18 cellular contexts compared by ENCODE assay signal in the genomic region with DNA sequence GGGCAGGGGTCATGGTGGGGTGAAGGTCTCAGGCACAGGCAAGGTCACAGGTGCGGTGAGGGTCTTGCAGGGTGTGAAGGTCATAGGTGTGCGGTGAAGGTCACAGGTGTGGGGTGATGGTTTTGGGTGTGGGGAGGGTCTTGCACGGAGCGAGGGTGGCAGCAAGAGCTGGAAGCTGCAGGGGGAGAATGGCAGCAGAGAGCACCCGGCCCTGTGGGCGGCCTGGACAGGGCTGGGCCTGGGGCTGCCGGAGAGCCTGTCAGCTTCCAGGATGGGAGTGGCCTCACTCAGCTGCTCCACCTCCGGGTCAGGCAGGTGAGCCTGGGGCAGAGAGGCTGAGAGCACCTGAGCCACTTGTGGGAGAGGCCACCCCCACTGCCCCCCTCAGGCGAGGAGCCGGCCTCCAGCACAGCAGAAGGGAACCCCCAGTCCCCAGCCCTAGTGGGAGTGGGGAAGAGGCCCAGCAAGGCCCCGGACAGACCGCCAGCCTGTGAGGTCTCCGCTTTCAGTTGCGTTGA. TPM values are rescaled to one million over a fixed set of nuclear protein-coding genes. Genes with fewer than 3 reads are reported as not detected.
DNase-seq lines count a peak whose midpoint lies in the region; ATAC-seq, FAIRE-seq and TF ChIP-seq lines count a peak whose summit lies in the region.
"Had no signal": no experiment of that assay in that cellular context is flagged by ENCODE, and none has a peak within 500 bp of the region (broad histone marks: within the 10 kb centered on the region; RNA-seq: fewer than 3 reads in every experiment).

No MANE protein-coding gene starts in this region.

- peaks cover 3% of the 10 kb centered on the region for H3K4me1 Mint-ChIP-seq in CD14-positive monocyte
- H3K4me1 Mint-ChIP-seq: IgD-negative memory B cell had no signal

- no peak overlapping the region for H4K91ac ChIP-seq in H1 (replicated peaks; ENCODE audit: insufficient read length, low read length)

- no peak overlapping the region for H3K23ac ChIP-seq in H1 (ENCODE audit: insufficient read length)

- TF ChIP-seq EP300 in H1 (IDR thresholded peaks at IDR 0.05; ENCODE audit: borderline replicate concordance in 1 of 2, low read depth in 2 of 2, low read length in 2 of 2), result no peak

- H3K79me2 ChIP-seq in H1 (ENCODE audit: control insufficient read depth in 1 of 2, insufficient read depth in 2 of 2, low read length in 2 of 2), result no peaks in the 10 kb centered on the region

- H3K36me3 Mint-ChIP-seq in CD14-positive monocyte, result peaks cover 0 to 7% of the 10 kb centered on the region in 2 donors
- H3K36me3 Mint-ChIP-seq: activated naive CD4-positive, alpha-beta T cell treated with anti-CD3 and anti-CD28 coated beads, Interleukin-2, amount 50 U/mL, for 72 hours; IgD-negative memory B cell had no signal

- H3K27me3 ChIP-seq in H1 (replicated peaks in 1 of 4; ENCODE audit: control insufficient read depth in 3 of 4, extremely low read depth in 1 of 4, insufficient read depth in 3 of 4, low read length in 3 of 4), result no peaks in the 10 kb centered on the region
- H3K27me3 ChIP-seq in dorsolateral prefrontal cortex, result no peaks in the 10 kb centered on the region
- H3K27me3 ChIP-seq: SJSA1 had no signal

- CTCF ChIA-PET in H1 (lab: Charles Lee; ENCODE audit: partially characterized antibody), result interaction anchor here (0.6 to 2.3 kb wide), 3 partner anchors 9 to 193 kb away, joined by 3 to 7 read pairs (median 3); no protein-coding TSS in a partner anchor

- peak; percentile 34 for ATAC-seq in mucosa of descending colon

- no peak overlapping the region for H2AK5ac ChIP-seq in H1 (ENCODE audit: low read depth, low read length)

- TF ChIP-seq POLR2A in H1 (IDR thresholded peaks at IDR 0.05; ENCODE audit: control extremely low read depth in 1 of 2, low read depth in 2 of 2, low read length in 2 of 2), result no peak

- no peak overlapping the region for H3K27ac ChIP-seq in H1 (ENCODE audit: low read depth, low read length)
- H3K27ac ChIP-seq in dorsolateral prefrontal cortex, result peak overlapping the region in 6 of 59 donors; percentile 9 to 52 (median 14)
- H3K27ac ChIP-seq: SJSA1, thoracic aorta had no signal

- H3K27ac Mint-ChIP-seq in CD14-positive monocyte, result peak overlapping the region in 1 of 7 donors; percentile 44
- H3K27ac Mint-ChIP-seq: IgD-negative memory B cell had no signal

- 0 out of 4 replicates have a peak, but pooled peaks of 1 of the 2 experiments have one; percentile 2 for TF ChIP-seq RAD21 in H1 (IDR thresholded peaks at IDR 0.05 in 1 of 2, conservative IDR thresholded peaks at IDR 0.05 in 1 of 2; ENCODE audit: low read depth in 2 of 2, low read length in 2 of 2)

- DNase-seq in CD14-positive monocyte (ENCODE audit: low spot score) (peak; percentile 39), DMS79 treated with DMSO at 0.1 percent for 48 hours (lab: John Stamatoyannopoulos, UW) (peak; percentile 61), H1 (ENCODE audit: low read depth in 1 of 2, low spot score in 2 of 2) (peak in 1 of 2 experiments; percentile 29), mucosa of descending colon (peak in 2 of 3 donors; percentile 24 to 43), head of caudate nucleus (no peak), SIG-M5 (lab: John Stamatoyannopoulos, UW) (no peak), occipital lobe (lab: John Stamatoyannopoulos, UW) (no peak), dorsolateral prefrontal cortex (no peak)
- DNase-seq: activated CD4-positive, alpha-beta T cell treated with anti-CD3 and anti-CD28 coated beads, Interleukin-2, amount 50 U/mL, for 1 hour; activated T-cell treated with anti-CD3 and anti-CD28 coated beads for 4 hours; AML-193; stimulated activated CD4-positive, alpha-beta T cell treated with anti-CD3 and anti-CD28 coated beads, Interleukin-2, amount 100 ng/mL, for 48 hours had no signal

- H3K36me3 ChIP-seq in H1 (ENCODE audit: control insufficient read depth in 2 of 4, insufficient read depth in 4 of 4, low read length in 3 of 4), result no peaks in the 10 kb centered on the region
- H3K36me3 ChIP-seq in mucosa of descending colon (ENCODE audit: low read depth), result no peaks in the 10 kb centered on the region
- H3K36me3 ChIP-seq: HAP-1, SJSA1, thoracic aorta had no signal

- H2BK12ac ChIP-seq in H1 (ENCODE audit: low read depth, low read length), result 0 out of 2 replicates have a peak overlapping the region, but pooled peaks have one; percentile 27

- no peak overlapping the region for H4K5ac ChIP-seq in H1 (ENCODE audit: insufficient read length, low read depth, low read length)

- H4K20me1 ChIP-seq in H1 (replicated peaks in 1 of 2; ENCODE audit: control insufficient read depth in 1 of 2, insufficient read depth in 2 of 2, low read length in 2 of 2), result peaks cover 2 to 6% of the 10 kb centered on the region in 2 experiments

- H3K9me3 Mint-ChIP-seq in CD14-positive monocyte, result no peaks in the 10 kb centered on the region
- H3K9me3 Mint-ChIP-seq: activated naive CD4-positive, alpha-beta T cell treated with anti-CD3 and anti-CD28 coated beads, Interleukin-2, amount 50 U/mL, for 72 hours; IgD-negative memory B cell had no signal

- H2BK15ac ChIP-seq in H1 (ENCODE audit: low read length), result no peak overlapping the region

- H3K79me1 ChIP-seq in H1 (ENCODE audit: low read depth, low read length), result no peaks in the 10 kb centered on the region

- H3K14ac ChIP-seq in H1 (ENCODE audit: insufficient read length), result no peak overlapping the region

- H2BK5ac ChIP-seq in H1 (ENCODE audit: low read depth, low read length), result peak overlapping the region; percentile 60; the same call in 1 of the 2 replicates

- H3K4me3 ChIP-seq in H1 (ENCODE audit: extremely low read depth in 1 of 4, insufficient read depth in 2 of 4, low read depth in 3 of 4, low read length in 4 of 4) (no peak overlapping the region), mucosa of descending colon (no peak overlapping the region), dorsolateral prefrontal cortex (peak overlapping the region in 6 of 59 donors; percentile 7 to 24 (median 18))
- H3K4me3 ChIP-seq: HAP-1, SJSA1, thoracic aorta had no signal

- no peak overlapping the region for H3K9ac ChIP-seq in H1 (replicated peaks in 1 of 4; ENCODE audit: extremely low read depth in 1 of 4, low read depth in 3 of 4, low read length in 3 of 4)

- H3K4ac ChIP-seq in H1 (replicated peaks; ENCODE audit: insufficient read length, low read depth, low read length), result no peak overlapping the region

- no peak overlapping the region for H3K4me3 Mint-ChIP-seq in CD14-positive monocyte
- H3K4me3 Mint-ChIP-seq: IgD-negative memory B cell had no signal

- peaks cover 0 to 1% (median 0%) of the 10 kb centered on the region in 3 donors for H3K27me3 Mint-ChIP-seq in CD14-positive monocyte (ENCODE audit: low read depth in 3 of 3)
- H3K27me3 Mint-ChIP-seq: IgD-negative memory B cell had no signal

- no peak overlapping the region for H2BK120ac ChIP-seq in H1 (replicated peaks; ENCODE audit: low read depth, low read length)

- H3K9me3 ChIP-seq in H1 (ENCODE audit: insufficient read depth in 2 of 2, low read depth in 1 of 2, low read length in 1 of 2), result no peaks in the 10 kb centered on the region
- H3K9me3 ChIP-seq in mucosa of descending colon, result no peaks in the 10 kb centered on the region
- H3K9me3 ChIP-seq: HAP-1, SJSA1, thoracic aorta had no signal

- intact Hi-C loops in CD14-positive monocyte (cut with micrococcal nuclease), result no loop called here
- intact Hi-C loops in mucosa of descending colon (cut with DNase I, micrococcal nuclease), result no loop called here
- intact Hi-C loops in head of caudate nucleus (cut with DNase I), result no loop called here
- intact Hi-C loops in dorsolateral prefrontal cortex (cut with DNase I), result no loop called here

- H3K23me2 ChIP-seq in H1 (ENCODE audit: low read depth, low read length), result no peaks in the 10 kb centered on the region

- WGBS in H1 (ENCODE audit: extremely low coverage in 1 of 2, insufficient coverage in 1 of 2, insufficient read length in 1 of 2, insufficient replicate concordance in 2 of 2, low coverage in 1 of 2, low lambda C conversion rate in 2 of 2, missing lambda C conversion rate in 1 of 2), 2 experiments, result 77% methylated on average over 11 of the region's 14 CpGs; no CpG with 5 or more reads in 1 of the 2 experiments

- no peak overlapping the region for H2AFZ ChIP-seq in H1 (ENCODE audit: low read length)

- no peak for FAIRE-seq in H1 (lab: Jason Lieb, UNC)

- no peak overlapping the region for H2BK20ac ChIP-seq in H1 (ENCODE audit: low read length)

- no peak overlapping the region; a peak in 1 of 4 replicates for H3K4me2 ChIP-seq in H1 (ENCODE audit: insufficient read depth in 1 of 2, low read depth in 2 of 2, low read length in 2 of 2)

- H3K4me1 ChIP-seq in H1 (replicated peaks in 1 of 4; ENCODE audit: control insufficient read depth in 3 of 4, insufficient read depth in 4 of 4, low read length in 3 of 4), result peaks cover 0 to 8% (median 0%) of the 10 kb centered on the region in 4 experiments; a peak in 3 of 7 replicates
- H3K4me1 ChIP-seq in mucosa of descending colon (ENCODE audit: low read depth), result no peaks in the 10 kb centered on the region
- H3K4me1 ChIP-seq: HAP-1 had no signal

- peak overlapping the region; percentile 83 for H3K18ac ChIP-seq in H1 (ENCODE audit: extremely low read depth, low read length)

- TF ChIP-seq CTCF in CD14-positive monocyte (IDR thresholded peaks at IDR 0.05) (no peak), H1 (IDR thresholded peaks at IDR 0.05; ENCODE audit: control extremely low read depth in 1 of 3, insufficient read depth in 1 of 3, low read depth in 1 of 3, low read length in 3 of 3) (no peak), mucosa of descending colon (IDR thresholded peaks at IDR 0.05) (no peak), dorsolateral prefrontal cortex (IDR thresholded peaks at IDR 0.05 in 54 of 56, conservative IDR thresholded peaks at IDR 0.05 in 2 of 56; ENCODE audit: low read depth in 1 of 56, partially characterized antibody in 56 of 56) (no peak)

- peak overlapping the region; percentile 22 for H4K8ac ChIP-seq in H1 (ENCODE audit: extremely low read depth, insufficient read depth, low read length)

- no peak overlapping the region for H3K56ac ChIP-seq in H1 (replicated peaks; ENCODE audit: insufficient read length, low read depth, low read length)

- POLR2A ChIA-PET in H1 (lab: Charles Lee; ENCODE audit: partially characterized antibody), result interaction anchor here (1.9 kb wide), 1 partner anchor 68 kb away, joined by 4 read pairs; no protein-coding TSS in a partner anchor

RNA-seq across cellular contexts. Expression of a gene that starts 1.5 kb away (rescaled TPM):
- polyA plus RNA-seq in CD14-positive monocyte, result not detected
- total RNA-seq in H1 (2021; fragmentation: NEBNext Ultra II Directional; extraction: Animal tissue kit (Norgen Biotek cat#: 25700)), result 0.45 and 0.78 TPM in 2 replicates
- 0.23 and 0.39 TPM in 2 replicates for polyA plus RNA-seq in H1 (2011; rRNA removed)
- polyA plus RNA-seq in H1 (2011; cell fraction: cytosol; rRNA removed), result 0.28 TPM
- 1.7 TPM for polyA plus RNA-seq in H1 (2011; cell fraction: nucleus; rRNA removed)
- 0.15 to 0.43 TPM (median 0.34 TPM) in 4 replicates for polyA plus RNA-seq in H1 (2012, experiment 1 of 2)
- polyA plus RNA-seq in H1 (2012, experiment 2 of 2), result not detected
- 0.22 TPM for polyA plus RNA-seq in H1 (2013, experiment 1 of 2)
- polyA plus RNA-seq in H1 (2013, experiment 2 of 2), result 0.15 TPM
- polyA minus RNA-seq in H1 (2011; rRNA and poly(A)+ RNA removed), result 0.12 and 0.28 TPM in 2 replicates
- polyA minus RNA-seq in H1 (2011; cell fraction: cytosol; rRNA and poly(A)+ RNA removed), result not detected
- 1.6 TPM for polyA minus RNA-seq in H1 (2011; cell fraction: nucleus; rRNA and poly(A)+ RNA removed)
- total RNA-seq in mucosa of descending colon, result 1 to 10 TPM in 1 of 3 donors, under 1 TPM in 2; 0.58 to 1.3 (median 0.69) TPM
- total RNA-seq in occipital lobe, result 5.9 TPM
- total RNA-seq in dorsolateral prefrontal cortex, result 10 to 100 TPM in 16 of 120 experiments, 1 to 10 TPM in 104; 3.0 to 16.7 (median 6.9) TPM
- polyA plus RNA-seq: fibroblast of lung, IgD-negative memory B cell had no signal

RNA-seq across cellular contexts. Expression of a gene that starts 42.3 kb away (rescaled TPM):
- polyA plus RNA-seq in CD14-positive monocyte, result 1 to 10 TPM in 1 of 2 donors, under 1 TPM in 1; 0.75 to 2.7 TPM
- total RNA-seq in H1 (2021; fragmentation: NEBNext Ultra II Directional; extraction: Animal tissue kit (Norgen Biotek cat#: 25700)), result 16.3 and 16.4 TPM in 2 replicates
- 6.0 and 10.7 TPM in 2 replicates for polyA plus RNA-seq in H1 (2011; rRNA removed)
- 10.1 TPM for polyA plus RNA-seq in H1 (2011; cell fraction: cytosol; rRNA removed)
- polyA plus RNA-seq in H1 (2011; cell fraction: nucleus; rRNA removed), result 30.0 TPM
- polyA plus RNA-seq in H1 (2012, experiment 1 of 2), result 12.7 to 26.6 TPM (median 20.0 TPM) in 4 replicates
- 17.8 TPM for polyA plus RNA-seq in H1 (2012, experiment 2 of 2)
- 10.6 TPM for polyA plus RNA-seq in H1 (2013, experiment 1 of 2)
- 10.3 TPM for polyA plus RNA-seq in H1 (2013, experiment 2 of 2)
- polyA minus RNA-seq in H1 (2011; rRNA and poly(A)+ RNA removed), result 10.8 and 12.0 TPM in 2 replicates
- 15.5 TPM for polyA minus RNA-seq in H1 (2011; cell fraction: cytosol; rRNA and poly(A)+ RNA removed)
- polyA minus RNA-seq in H1 (2011; cell fraction: nucleus; rRNA and poly(A)+ RNA removed), result 28.6 TPM
- 10 to 100 TPM; 16.4 to 28.9 (median 16.8) TPM for total RNA-seq in mucosa of descending colon
- 68.8 TPM for total RNA-seq in occipital lobe
- total RNA-seq in dorsolateral prefrontal cortex, result 100 to 1,000 TPM in 5 of 120 experiments, 10 to 100 TPM in 115; 37.5 to 114 (median 72.2) TPM

Comparison
In these comparisons a context has a peak if more than half of its experiments do, and no peak if none do; other contexts are left out.
1. DNase-seq: peak in CD14-positive monocyte (single experiment), DMS79 treated with DMSO at 0.1 percent for 48 hours (single experiment) and mucosa of descending colon (2 of 3); none in head of caudate nucleus (0 of 42), SIG-M5 (single experiment), occipital lobe (single experiment) and dorsolateral prefrontal cortex (0 of 10).